ENCODE assay signal across 17 cellular contexts in the genomic region with DNA sequence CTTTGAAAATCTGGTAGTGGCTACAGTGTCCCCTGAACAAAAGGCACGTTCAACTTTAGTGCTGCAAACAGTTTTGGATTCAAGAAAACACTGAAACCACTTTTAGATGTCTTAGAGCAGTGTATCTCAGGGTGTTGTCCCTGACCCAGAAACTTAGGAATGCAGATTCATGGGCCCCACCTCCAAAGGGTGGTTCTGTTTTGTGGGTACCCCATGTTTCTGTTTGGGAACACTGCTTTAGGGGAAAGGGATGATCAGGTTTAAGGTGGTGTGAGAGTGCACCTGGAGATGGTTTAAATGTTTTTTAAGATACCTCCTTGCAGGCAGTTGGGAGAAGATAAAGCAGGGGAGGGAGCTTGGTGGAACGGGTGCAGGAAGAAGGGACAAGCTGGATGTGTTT.
"Had no signal": no experiment of that assay in that cellular context is flagged by ENCODE, and none has a peak within 500 bp of the region (broad histone marks: within the 10 kb centered on the region; RNA-seq: fewer than 3 reads in every experiment).

No MANE protein-coding gene starts in this region.

- ATAC-seq: activated CD4-positive, alpha-beta T cell treated with anti-CD3 and anti-CD28 coated beads for 36 hours; activated CD8-positive, alpha-beta T cell treated with anti-CD3 and anti-CD28 coated beads for 36 hours; effector memory CD8-positive, alpha-beta T cell; left ventricle myocardium superior; right lobe of liver; upper lobe of right lung had no signal

- FAIRE-seq: small intestine had no signal

- H3K27ac Mint-ChIP-seq: activated CD8-positive, alpha-beta T cell treated with anti-CD3 and anti-CD28 coated beads for 36 hours; activated naive CD4-positive, alpha-beta T cell treated with anti-CD3 and anti-CD28 coated beads, Interleukin-2, amount 50 U/mL, for 24 hours had no signal

- H3K27me3 ChIP-seq: cardiac muscle cell, right lobe of liver, upper lobe of right lung had no signal

- H3K4me3 ChIP-seq: cardiac muscle cell, right lobe of liver, upper lobe of right lung had no signal

- H3K27ac ChIP-seq: cardiac muscle cell, parathyroid adenoma, right lobe of liver, upper lobe of right lung, WERI-Rb-1 had no signal

- H3K9me3 Mint-ChIP-seq: activated CD8-positive, alpha-beta T cell treated with anti-CD3 and anti-CD28 coated beads for 36 hours; activated naive CD4-positive, alpha-beta T cell treated with anti-CD3 and anti-CD28 coated beads, Interleukin-2, amount 50 U/mL, for 24 hours; effector memory CD8-positive, alpha-beta T cell had no signal

- H3K79me2 ChIP-seq: parathyroid adenoma had no signal

- H3K9me3 ChIP-seq: right lobe of liver, upper lobe of right lung had no signal

- DNase-seq: activated CD4-positive, alpha-beta T cell treated with anti-CD3 and anti-CD28 coated beads for 36 hours; activated CD8-positive, alpha-beta T cell treated with anti-CD3 and anti-CD28 coated beads for 36 hours; activated effector memory CD4-positive, alpha-beta T cell treated with anti-CD3 and anti-CD28 coated beads, Interleukin-2, amount 50 U/mL, for 16 hours; activated T-cell treated with anti-CD3 and anti-CD28 coated beads, Interleukin-2, amount 50 U/mL, for 48 hours; amniotic stem cell; effector memory CD8-positive, alpha-beta T cell; left ventricle myocardium superior; right lobe of liver; small intestine; stimulated activated CD4-positive, alpha-beta T cell treated with anti-CD3 and anti-CD28 coated beads, Interleukin-15, amount 100 ng/mL, for 24 hours; stimulated activated CD4-positive, alpha-beta T cell treated with anti-CD3 and anti-CD28 coated beads, Interleukin-2, amount 100 ng/mL, for 48 hours; SW 1271; upper lobe of right lung; WERI-Rb-1 had no signal

- H2AFZ ChIP-seq: parathyroid adenoma had no signal

- H3K4me1 ChIP-seq: parathyroid adenoma, right lobe of liver had no signal

- H3K27me3 Mint-ChIP-seq: activated CD4-positive, alpha-beta T cell treated with anti-CD3 and anti-CD28 coated beads for 36 hours; activated CD8-positive, alpha-beta T cell treated with anti-CD3 and anti-CD28 coated beads for 36 hours; activated naive CD4-positive, alpha-beta T cell treated with anti-CD3 and anti-CD28 coated beads, Interleukin-2, amount 50 U/mL, for 24 hours; effector memory CD8-positive, alpha-beta T cell had no signal

- H3K9ac ChIP-seq: parathyroid adenoma had no signal

- H3K4me3 Mint-ChIP-seq: activated CD4-positive, alpha-beta T cell treated with anti-CD3 and anti-CD28 coated beads for 36 hours; activated CD8-positive, alpha-beta T cell treated with anti-CD3 and anti-CD28 coated beads for 36 hours; activated naive CD4-positive, alpha-beta T cell treated with anti-CD3 and anti-CD28 coated beads, Interleukin-2, amount 50 U/mL, for 24 hours; effector memory CD8-positive, alpha-beta T cell had no signal
